ENCODE assay signal across 20 cellular contexts in genomic region chr11:117000741-117001096, GRCh38.
A peak's percentile ranks its signal among the peaks of the same experiment; 100 is the strongest.
DNase-seq lines count a peak whose midpoint lies in the region; ATAC-seq, FAIRE-seq and TF ChIP-seq lines count a peak whose summit lies in the region.
"Had no signal": no experiment of that assay in that cellular context is flagged by ENCODE, and none has a peak within 500 bp of the region (broad histone marks: within the 10 kb centered on the region; RNA-seq: fewer than 3 reads in every experiment).

No MANE protein-coding gene starts in this region.

- H3K27ac Mint-ChIP-seq in astrocyte (ENCODE audit: unreplicated experiment), result no peak overlapping the region
- H3K27ac Mint-ChIP-seq: activated naive CD4-positive, alpha-beta T cell treated with anti-CD3 and anti-CD28 coated beads for 36 hours had no signal

- no TSS peak for BruUV-seq in A673 (replicated peaks; lab: Mats Ljungman, UMichigan)

- dilution Hi-C loops in keratinocyte (cut with MboI; ENCODE audit: extremely low pct_ligation_motif_present, low sequenced_read_pairs), result no loop called here

- H3K36me3 ChIP-seq in A673 (ENCODE audit: insufficient read depth, low read length, poor library complexity, severe bottlenecking) (no peaks in the 10 kb centered on the region), astrocyte (ENCODE audit: insufficient read depth, low read length) (no peaks in the 10 kb centered on the region), keratinocyte (ENCODE audit: control insufficient read depth in 2 of 2, extremely low read depth in 1 of 2, insufficient read depth in 2 of 2, low read length in 2 of 2) (no peaks in the 10 kb centered on the region)

- TF ChIP-seq CTCF in A673 (conservative IDR thresholded peaks at IDR 0.05; ENCODE audit: low read depth, low read length), result no peak
- TF ChIP-seq CTCF in astrocyte (IDR thresholded peaks at IDR 0.05; ENCODE audit: insufficient read depth, low read depth, low read length), result no peak
- no peak for TF ChIP-seq CTCF in keratinocyte (optimal IDR thresholded peaks at IDR 0.05 in 1 of 3, IDR thresholded peaks at IDR 0.05 in 1 of 3, conservative IDR thresholded peaks at IDR 0.05 in 1 of 3; ENCODE audit: extremely low read depth in 1 of 3, insufficient read depth in 2 of 3, low read length in 3 of 3)

- H3K4me1 ChIP-seq in A673 (ENCODE audit: insufficient read depth, low read length, poor library complexity, severe bottlenecking) (peaks cover 10% of the 10 kb centered on the region), astrocyte (ENCODE audit: insufficient read depth, low read length) (no peaks in the 10 kb centered on the region), keratinocyte (ENCODE audit: control insufficient read depth, extremely low read depth, insufficient read depth, low read length) (peaks cover 8% of the 10 kb centered on the region)

- peaks cover 11% of the 10 kb centered on the region for H4K20me1 ChIP-seq in astrocyte (ENCODE audit: insufficient read depth, low read length)
- H4K20me1 ChIP-seq in keratinocyte (ENCODE audit: control insufficient read depth, extremely low read depth, insufficient read depth, low read length), result peaks cover 2% of the 10 kb centered on the region

- no peaks in the 10 kb centered on the region for H3K9me3 Mint-ChIP-seq in astrocyte (ENCODE audit: unreplicated experiment)
- H3K9me3 Mint-ChIP-seq: activated naive CD4-positive, alpha-beta T cell treated with anti-CD3 and anti-CD28 coated beads for 36 hours; activated T-cell treated with anti-CD3 and anti-CD28 coated beads, Interleukin-2, amount 50 U/mL, for 4 hours; WTC11 had no signal

- FAIRE-seq in GM12891 (lab: Jason Lieb, UNC) (peak; percentile 33), astrocyte (lab: Jason Lieb, UNC) (no peak), keratinocyte (lab: Jason Lieb, UNC) (peak; percentile 59)
- FAIRE-seq: endothelial cell of umbilical vein, GM18507 had no signal

- POLR2A ChIA-PET in A673 (lab: Charles Lee; ENCODE audit: low non-redundant PET), result no interaction called here

- H3K36me3 Mint-ChIP-seq in astrocyte (ENCODE audit: low read depth, unreplicated experiment), result peaks cover 2% of the 10 kb centered on the region
- H3K36me3 Mint-ChIP-seq: WTC11 had no signal

- DNase-seq in A673 (ENCODE audit: low spot score), result peak; percentile 51
- DNase-seq in GM12891 (ENCODE audit: insufficient read length, low spot score), result no peak
- peak; percentile 12 for DNase-seq in astrocyte (ENCODE audit: low read depth)
- DNase-seq in keratinocyte (ENCODE audit: low read depth, low spot score), result no peak
- DNase-seq in GDM1 (lab: John Stamatoyannopoulos, UW), result no peak
- no peak for DNase-seq in NCI-H2227 (lab: John Stamatoyannopoulos, UW; ENCODE audit: unreplicated experiment)
- DNase-seq: activated naive CD4-positive, alpha-beta T cell treated with anti-CD3 and anti-CD28 coated beads for 36 hours; activated T-cell treated with anti-CD3 and anti-CD28 coated beads, Interleukin-2, amount 50 U/mL, for 4 hours; COR-L47; foreskin melanocyte; left colon; MM.1S; NCI-H187; NCI-H510A; retina had no signal

- H3K27me3 ChIP-seq in A673 (replicated peaks; ENCODE audit: insufficient read depth, low read depth, low read length, poor library complexity) (no peaks in the 10 kb centered on the region), astrocyte (ENCODE audit: insufficient read depth, low read length) (no peaks in the 10 kb centered on the region), keratinocyte (ENCODE audit: control insufficient read depth, extremely low read depth, insufficient read depth, low read length) (no peaks in the 10 kb centered on the region)

- TF ChIP-seq POLR2A in GM12891 (IDR thresholded peaks at IDR 0.05; ENCODE audit: low read depth, low read length), result no peak

- no peak overlapping the region for H3K4me3 Mint-ChIP-seq in astrocyte (ENCODE audit: unreplicated experiment)
- H3K4me3 Mint-ChIP-seq: activated naive CD4-positive, alpha-beta T cell treated with anti-CD3 and anti-CD28 coated beads for 36 hours; activated T-cell treated with anti-CD3 and anti-CD28 coated beads, Interleukin-2, amount 50 U/mL, for 4 hours; WTC11 had no signal

- no peaks in the 10 kb centered on the region for H3K4me1 Mint-ChIP-seq in astrocyte (ENCODE audit: low read depth, unreplicated experiment)

- no peaks in the 10 kb centered on the region for H3K27me3 Mint-ChIP-seq in astrocyte (ENCODE audit: low read depth, unreplicated experiment)

- intact Hi-C loops in A673 (cut with micrococcal nuclease; ENCODE audit: unreplicated experiment), result no loop called here

- no peak for ATAC-seq in HG03432 (IDR thresholded peaks at IDR 0.05; ENCODE audit: unreplicated experiment)
- no peak for ATAC-seq in HG03025 (IDR thresholded peaks at IDR 0.05; ENCODE audit: low FRiP score, unreplicated experiment)
- ATAC-seq: activated T-cell treated with anti-CD3 and anti-CD28 coated beads, Interleukin-2, amount 50 U/mL, for 4 hours; left colon; WTC11 had no signal

- H2AFZ ChIP-seq in astrocyte (ENCODE audit: low read depth, low read length), result no peak overlapping the region
- H2AFZ ChIP-seq in keratinocyte (ENCODE audit: control insufficient read depth, low read length), result no peak overlapping the region

- CTCF ChIA-PET in A673 (lab: Charles Lee), result interaction anchor here (0.6 kb wide), 1 partner anchor 71 kb away, joined by 4 read pairs; no protein-coding TSS in a partner anchor

- H3K9me3 ChIP-seq in A673 (ENCODE audit: low read depth, low read length, poor library complexity, severe bottlenecking), result no peaks in the 10 kb centered on the region
- no peaks in the 10 kb centered on the region for H3K9me3 ChIP-seq in astrocyte (ENCODE audit: insufficient read depth, low read depth, low read length)
- no peaks in the 10 kb centered on the region for H3K9me3 ChIP-seq in keratinocyte (ENCODE audit: control insufficient read depth, low read depth, low read length)

- H3K27ac ChIP-seq in A673 (ENCODE audit: low read depth, low read length, poor library complexity, severe bottlenecking), result no peak overlapping the region
- no peak overlapping the region for H3K27ac ChIP-seq in astrocyte (ENCODE audit: low read depth, low read length)
- no peak overlapping the region for H3K27ac ChIP-seq in keratinocyte (ENCODE audit: control insufficient read depth, insufficient read depth, low read length)

- no peak overlapping the region for H3K9ac ChIP-seq in astrocyte (ENCODE audit: low read length)
- H3K9ac ChIP-seq in keratinocyte (ENCODE audit: control insufficient read depth, extremely low read depth, insufficient read depth, low read length), result no peak overlapping the region

- peaks cover 4% of the 10 kb centered on the region for H3K79me2 ChIP-seq in astrocyte (ENCODE audit: insufficient read depth, low read length)
- peaks cover 42% of the 10 kb centered on the region for H3K79me2 ChIP-seq in keratinocyte (ENCODE audit: control insufficient read depth, insufficient read depth, low read length)

- no peaks in the 10 kb centered on the region for H3K9me1 ChIP-seq in keratinocyte (ENCODE audit: control insufficient read depth, extremely low read depth, insufficient read depth, low read length)

- H3K4me2 ChIP-seq in astrocyte (ENCODE audit: low read length), result no peak overlapping the region
- H3K4me2 ChIP-seq in keratinocyte (ENCODE audit: control insufficient read depth, extremely low read depth, insufficient read depth, low read depth, low read length), result no peak overlapping the region

- no peak overlapping the region for H3K4me3 ChIP-seq in A673 (ENCODE audit: low read depth, low read length, poor library complexity, severe bottlenecking)
- H3K4me3 ChIP-seq in astrocyte (ENCODE audit: insufficient read depth, low read depth, low read length), result no peak overlapping the region
- H3K4me3 ChIP-seq in keratinocyte (ENCODE audit: control insufficient read depth in 2 of 3, extremely low read depth in 1 of 3, insufficient read depth in 2 of 3, low read depth in 1 of 3, low read length in 3 of 3), result no peak overlapping the region

TF ChIP-seq in GM12891, 5 proteins besides CTCF, POLR2A, EP300 and RAD21:
- TF ChIP-seq SPI1 (IDR thresholded peaks at IDR 0.05; ENCODE audit: low read depth, low read length) (no peak), POLR2AphosphoS5 (IDR thresholded peaks at IDR 0.05; ENCODE audit: low read depth, low read length) (no peak), TAF1 (IDR thresholded peaks at IDR 0.05; ENCODE audit: low read depth, low read length) (no peak), POU2F2 (IDR thresholded peaks at IDR 0.05; ENCODE audit: low read depth, low read length) (no peak), PAX5 (IDR thresholded peaks at IDR 0.05; ENCODE audit: insufficient read depth, low read length, severe bottlenecking) (no peak)

Comparison
In these comparisons a context has a peak if more than half of its experiments do, and no peak if none do; other contexts are left out.
1. DNase-seq: peak in A673 (single experiment) and astrocyte (single experiment); none in GM12891 (single experiment), keratinocyte (single experiment), GDM1 (single experiment) and NCI-H2227 (single experiment).